ENCODE assay signal across 2 cellular contexts in genomic region chr4:139492429-139492828, GRCh38.
TF ChIP-seq lines count a peak whose summit lies in the region.

No MANE protein-coding gene starts in this region.

TF ChIP-seq in GM23338, 12 proteins besides CTCF, POLR2A, EP300 and RAD21:
- TF ChIP-seq EZH2 (IDR thresholded peaks at IDR 0.05; ENCODE audit: low read depth, unreplicated experiment) (no peak), EZH2phosphoT487 (IDR thresholded peaks at IDR 0.05; ENCODE audit: unreplicated experiment) (no peak), CREB1 (CRISPR knock-in tag; IDR thresholded peaks at IDR 0.05; ENCODE audit: low read depth) (no peak), REST (IDR thresholded peaks at IDR 0.05; ENCODE audit: unreplicated experiment) (no peak), ZNF462 (CRISPR knock-in tag; IDR thresholded peaks at IDR 0.05) (peak; percentile 86; the same call in 1 of the 2 replicates)

TF ChIP-seq in K562, 482 proteins besides CTCF, POLR2A, EP300 and RAD21:
- peak; percentile 52; the same call in 1 of the 2 replicates for TF ChIP-seq C11orf30 (IDR thresholded peaks at IDR 0.05; ENCODE audit: low read depth)
- peak; percentile 56 for TF ChIP-seq ZNF316 (IDR thresholded peaks at IDR 0.05)
- TF ChIP-seq ZC3H4 (CRISPR knock-in tag; IDR thresholded peaks at IDR 0.05; ENCODE audit: borderline replicate concordance): no peak
